Comparison of ENCODE assay signal across 1 cellular context in genomic region chr1:40264354-40264781, GRCh38.
TF ChIP-seq lines count a peak whose summit lies in the region.

No MANE protein-coding gene starts in this region.

TF ChIP-seq in HEK293T, 16 proteins besides CTCF, POLR2A, EP300 and RAD21 (continued from another document):
- TF ChIP-seq BHLHE40 (IDR thresholded peaks at IDR 0.05; ENCODE audit: borderline replicate concordance) = no peak
- no peak for TF ChIP-seq L3MBTL2 (conservative IDR thresholded peaks at IDR 0.05)
- TF ChIP-seq ELF4 (IDR thresholded peaks at IDR 0.05) = no peak
- TF ChIP-seq FOXM1 (IDR thresholded peaks at IDR 0.05; ENCODE audit: borderline replicate concordance) = no peak
- TF ChIP-seq NFRKB (IDR thresholded peaks at IDR 0.05) = no peak
- no peak for TF ChIP-seq HDGF (IDR thresholded peaks at IDR 0.05; ENCODE audit: borderline replicate concordance)
- TF ChIP-seq TARDBP (IDR thresholded peaks at IDR 0.05) = no peak
- TF ChIP-seq SP1 (IDR thresholded peaks at IDR 0.05) = no peak
- TF ChIP-seq FOXK2 (IDR thresholded peaks at IDR 0.05) = no peak
- TF ChIP-seq CTBP1 (IDR thresholded peaks at IDR 0.05; ENCODE audit: borderline replicate concordance) = no peak
- no peak for TF ChIP-seq PKNOX1 (IDR thresholded peaks at IDR 0.05)
- no peak for TF ChIP-seq ZNF384 (IDR thresholded peaks at IDR 0.05)
- no peak for TF ChIP-seq FOXA1 (IDR thresholded peaks at IDR 0.05)
